Comparison of ENCODE assay signal across 12 cellular contexts in the genomic region with DNA sequence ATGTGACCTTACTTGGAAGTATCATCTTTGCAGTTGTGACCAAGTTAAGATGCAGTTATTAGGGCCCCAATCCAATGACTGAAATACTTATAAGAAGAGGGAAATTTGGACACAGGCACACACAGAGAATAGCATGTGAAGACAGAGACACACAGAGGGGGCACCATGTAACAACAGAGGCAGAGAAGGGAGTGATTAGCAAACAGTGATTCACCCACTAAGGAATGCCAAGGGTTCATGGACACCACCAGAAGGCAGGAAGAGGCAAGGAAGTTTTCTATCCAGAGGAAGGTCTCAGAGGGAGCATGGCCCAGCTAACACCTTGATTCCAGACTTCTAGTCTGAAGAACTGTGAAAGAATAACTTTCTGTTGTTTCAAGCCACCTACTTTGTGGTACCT. TPM values are rescaled to one million over a fixed set of nuclear protein-coding genes. Genes with fewer than 3 reads are reported as not detected.
DNase-seq lines count a peak whose midpoint lies in the region; ATAC-seq and TF ChIP-seq lines count a peak whose summit lies in the region.
"Had no signal": no experiment of that assay in that cellular context is flagged by ENCODE, and none has a peak within 500 bp of the region (broad histone marks: within the 10 kb centered on the region; RNA-seq: fewer than 3 reads in every experiment).

No MANE protein-coding gene starts in this region.

- H3K79me1 ChIP-seq in mesendoderm (ENCODE audit: low read length): no peaks in the 10 kb centered on the region

- no peak overlapping the region for H3K23ac ChIP-seq in mesendoderm (ENCODE audit: low read length)

- H3K18ac ChIP-seq in mesendoderm (ENCODE audit: low read length): no peak overlapping the region

- H3K27ac ChIP-seq in mesendoderm (ENCODE audit: low read depth, low read length): no peak overlapping the region
- H3K27ac ChIP-seq: ovary had no signal

- no peak overlapping the region for H3K9ac ChIP-seq in mesendoderm (ENCODE audit: low read length)

- no peak overlapping the region for H3K56ac ChIP-seq in mesendoderm (ENCODE audit: low read length)

- DNase-seq in EH (ENCODE audit: low read depth): peak; percentile 61
- peak; percentile 60 for DNase-seq in LHCN-M2 (ENCODE audit: low read depth)
- DNase-seq in chondrocyte (ENCODE audit: low spot score): no peak
- DNase-seq in mesendoderm: peak; percentile 82
- DNase-seq in NCI-H2029 treated with DMSO at 0.1 percent for 48 hours (lab: John Stamatoyannopoulos, UW): no peak
- no peak for DNase-seq in type B pancreatic cell (ENCODE audit: extremely low spot score, unreplicated experiment)
- no peak for DNase-seq in NCI-H146 treated with DMSO at 0.1 percent for 48 hours (lab: John Stamatoyannopoulos, UW; ENCODE audit: unreplicated experiment)
- DNase-seq: activated CD4-positive, alpha-beta T cell treated with anti-CD3 and anti-CD28 coated beads, Interleukin-2, amount 50 U/mL, for 1 hour; NCI-H510A treated with DMSO at 0.1 percent for 48 hours; ovary had no signal

- no peak overlapping the region for H3K4ac ChIP-seq in mesendoderm (ENCODE audit: low read depth, low read length)

- H2AK5ac ChIP-seq in mesendoderm (ENCODE audit: low read length): no peak overlapping the region

- no peak overlapping the region for H3K4me2 ChIP-seq in mesendoderm (ENCODE audit: low read length)

- no peaks in the 10 kb centered on the region for H3K4me1 Mint-ChIP-seq in chondrocyte (ENCODE audit: low read depth)
- no peaks in the 10 kb centered on the region for H3K4me1 Mint-ChIP-seq in type B pancreatic cell (ENCODE audit: unreplicated experiment)

- H3K36me3 ChIP-seq in mesendoderm (ENCODE audit: control insufficient read depth, insufficient read depth, low read length): no peaks in the 10 kb centered on the region
- H3K36me3 ChIP-seq: ovary had no signal

- no peak overlapping the region for H2BK15ac ChIP-seq in mesendoderm (replicated peaks; ENCODE audit: low read depth)

- no peaks in the 10 kb centered on the region for H3K36me3 Mint-ChIP-seq in chondrocyte (ENCODE audit: low read depth)
- H3K36me3 Mint-ChIP-seq in type B pancreatic cell: no peaks in the 10 kb centered on the region

- no peak overlapping the region for H4K8ac ChIP-seq in mesendoderm (ENCODE audit: low read depth, low read length)

- no peaks in the 10 kb centered on the region for H3K4me1 ChIP-seq in mesendoderm (ENCODE audit: control insufficient read depth, low read depth, low read length)

- H3K27me3 Mint-ChIP-seq in chondrocyte (ENCODE audit: low read depth): peaks cover 2% of the 10 kb centered on the region
- H3K27me3 Mint-ChIP-seq in type B pancreatic cell: no peaks in the 10 kb centered on the region
- H3K27me3 Mint-ChIP-seq: activated naive CD4-positive, alpha-beta T cell treated with anti-CD3 and anti-CD28 coated beads, Interleukin-2, amount 50 U/mL, for 24 hours had no signal

- no peaks in the 10 kb centered on the region for H3K9me3 Mint-ChIP-seq in chondrocyte (ENCODE audit: low read depth)
- no peaks in the 10 kb centered on the region for H3K9me3 Mint-ChIP-seq in type B pancreatic cell
- H3K9me3 Mint-ChIP-seq: activated naive CD4-positive, alpha-beta T cell treated with anti-CD3 and anti-CD28 coated beads, Interleukin-2, amount 50 U/mL, for 24 hours had no signal

- no peak overlapping the region for H3K27ac Mint-ChIP-seq in chondrocyte (ENCODE audit: unreplicated experiment)
- H3K27ac Mint-ChIP-seq in type B pancreatic cell: no peak overlapping the region

- no peaks in the 10 kb centered on the region for H3K79me2 ChIP-seq in mesendoderm (ENCODE audit: control insufficient read depth, insufficient read depth, low read length)

- no peaks in the 10 kb centered on the region for H3K27me3 ChIP-seq in mesendoderm (ENCODE audit: insufficient read depth, low read length, poor library complexity)
- H3K27me3 ChIP-seq: ovary had no signal

- no peak overlapping the region for H2BK120ac ChIP-seq in mesendoderm (ENCODE audit: low read depth, low read length)

- ATAC-seq in HG03196 (IDR thresholded peaks at IDR 0.05; ENCODE audit: unreplicated experiment): no peak

- H3K4me3 ChIP-seq in mesendoderm (ENCODE audit: low read length): no peak overlapping the region
- H3K4me3 ChIP-seq: ovary had no signal

- TF ChIP-seq CTCF in chondrocyte (IDR thresholded peaks at IDR 0.05): peak; percentile 15
- no peak for TF ChIP-seq CTCF in type B pancreatic cell (conservative IDR thresholded peaks at IDR 0.05)

- no peak overlapping the region for H4K5ac ChIP-seq in mesendoderm (ENCODE audit: low read length)

- no peak overlapping the region for H3K4me3 Mint-ChIP-seq in chondrocyte (ENCODE audit: unreplicated experiment)
- no peak overlapping the region for H3K4me3 Mint-ChIP-seq in type B pancreatic cell
- H3K4me3 Mint-ChIP-seq: activated naive CD4-positive, alpha-beta T cell treated with anti-CD3 and anti-CD28 coated beads, Interleukin-2, amount 50 U/mL, for 24 hours had no signal

- no peak overlapping the region for H2BK5ac ChIP-seq in mesendoderm (ENCODE audit: low read length)

RNA-seq across cellular contexts. Expression of a gene that starts 25.0 kb away (rescaled TPM):
- total RNA-seq in LHCN-M2 (2014; rRNA removed) (not detected in 2 replicates), chondrocyte (not detected in 3 replicates), type B pancreatic cell (ENCODE audit: low replicate concordance) (0.83 and 0.97 TPM in 2 replicates)
- polyA plus RNA-seq in LHCN-M2 (2012): not detected
- not detected for polyA plus RNA-seq in mesendoderm (2013, experiment 1 of 2)
- 0.01 TPM for polyA plus RNA-seq in mesendoderm (2013, experiment 2 of 2)

RNA-seq across cellular contexts. Expression of a gene that starts 42.4 kb away (rescaled TPM):
- total RNA-seq in LHCN-M2 (2014; rRNA removed): 11.9 and 14.4 TPM in 2 replicates
- 1.5 TPM for polyA plus RNA-seq in LHCN-M2 (2012)
- 8.8 to 19.5 TPM (median 9.3 TPM) in 3 replicates for total RNA-seq in chondrocyte
- polyA plus RNA-seq in mesendoderm (2013, experiment 1 of 2): 7.2 TPM
- 7.4 TPM for polyA plus RNA-seq in mesendoderm (2013, experiment 2 of 2)
- total RNA-seq in type B pancreatic cell (ENCODE audit: low replicate concordance): 20.2 and 31.1 TPM in 2 replicates

Comparison
In these comparisons a context has a peak if more than half of its experiments do, and no peak if none do; other contexts are left out.
1. DNase-seq: peak in EH (single experiment), LHCN-M2 (single experiment) and mesendoderm (single experiment); none in chondrocyte (single experiment), NCI-H2029 treated with DMSO at 0.1 percent for 48 hours (single experiment), type B pancreatic cell (single experiment) and NCI-H146 treated with DMSO at 0.1 percent for 48 hours (single experiment).